Comparison of ENCODE assay signal across 24 cellular contexts in genomic region chr6:151147118-151147832, GRCh38.
"Had no signal": no experiment of that assay in that cellular context is flagged by ENCODE, and none has a peak within 500 bp of the region (broad histone marks: within the 10 kb centered on the region; RNA-seq: fewer than 3 reads in every experiment).

No MANE protein-coding gene starts in this region.

- H3K4me3 Mint-ChIP-seq: activated CD8-positive, alpha-beta T cell treated with anti-CD3 and anti-CD28 coated beads, Interleukin-2, amount 10 ng/mL, durations not matched to agents 7 days and 5 days; activated T-helper 1 cell treated with anti-CD3 and anti-CD28 coated beads, Interleukin-12 subunit alpha, Interleukin-12 subunit beta, Interleukin-2, Interleukin-4 antibody, amounts not matched to agents 30 ng/mL and 10 ng/mL and 1 ng/mL, durations not matched to agents 14 hours and 24 hours and 36 hours; effector memory CD8-positive, alpha-beta T cell; natural killer cell treated with Interleukin-12 subunit alpha and Interleukin-12 subunit beta and Interleukin-15 and Interleukin-18, amount 100 ng/mL, for 72 hours; stimulated activated memory B cell treated with anti-CD40 and anti-IgM and Interleukin-4, amounts not matched to agents 10 μg/mL and 1 μg/mL and 100 μg/mL, for 72 hours had no signal

- H3K36me3 ChIP-seq: brain microvascular endothelial cell, esophagus muscularis mucosa, gastroesophageal sphincter, sigmoid colon, upper lobe of right lung had no signal

- H3K27me3 ChIP-seq: brain microvascular endothelial cell, esophagus muscularis mucosa, gastroesophageal sphincter, sigmoid colon, upper lobe of right lung had no signal

- H3K36me3 Mint-ChIP-seq: natural killer cell treated with Interleukin-12 subunit alpha and Interleukin-12 subunit beta and Interleukin-15 and Interleukin-18, amount 100 ng/mL, for 72 hours; stimulated activated memory B cell treated with anti-CD40 and anti-IgM and Interleukin-4, amounts not matched to agents 10 μg/mL and 1 μg/mL and 100 μg/mL, for 72 hours had no signal

- ATAC-seq: activated CD8-positive, alpha-beta T cell treated with anti-CD3 and anti-CD28 coated beads, Interleukin-2, amount 10 ng/mL, durations not matched to agents 7 days and 5 days; effector memory CD8-positive, alpha-beta T cell; gastroesophageal sphincter; left lobe of liver; stimulated activated memory B cell treated with anti-CD40 and anti-IgM and Interleukin-4, amounts not matched to agents 10 μg/mL and 1 μg/mL and 100 μg/mL, for 72 hours; upper lobe of right lung had no signal

- H3K9me3 Mint-ChIP-seq: activated T-helper 1 cell treated with anti-CD3 and anti-CD28 coated beads, Interleukin-12 subunit alpha, Interleukin-12 subunit beta, Interleukin-2, Interleukin-4 antibody, amounts not matched to agents 30 ng/mL and 10 ng/mL and 1 ng/mL, durations not matched to agents 14 hours and 24 hours and 36 hours; effector memory CD8-positive, alpha-beta T cell; natural killer cell treated with Interleukin-12 subunit alpha and Interleukin-12 subunit beta and Interleukin-15 and Interleukin-18, amount 100 ng/mL, for 72 hours had no signal

- H3K4me1 Mint-ChIP-seq: stimulated activated memory B cell treated with anti-CD40 and anti-IgM and Interleukin-4, amounts not matched to agents 10 μg/mL and 1 μg/mL and 100 μg/mL, for 72 hours had no signal

- H3K9me3 ChIP-seq: esophagus muscularis mucosa, gastroesophageal sphincter, sigmoid colon, upper lobe of right lung had no signal

- H3K27ac Mint-ChIP-seq: activated CD8-positive, alpha-beta T cell treated with anti-CD3 and anti-CD28 coated beads, Interleukin-2, amount 10 ng/mL, durations not matched to agents 7 days and 5 days; activated T-helper 1 cell treated with anti-CD3 and anti-CD28 coated beads, Interleukin-12 subunit alpha, Interleukin-12 subunit beta, Interleukin-2, Interleukin-4 antibody, amounts not matched to agents 30 ng/mL and 10 ng/mL and 1 ng/mL, durations not matched to agents 14 hours and 24 hours and 36 hours; effector memory CD8-positive, alpha-beta T cell; natural killer cell treated with Interleukin-12 subunit alpha and Interleukin-12 subunit beta and Interleukin-15 and Interleukin-18, amount 100 ng/mL, for 72 hours; stimulated activated memory B cell treated with anti-CD40 and anti-IgM and Interleukin-4, amounts not matched to agents 10 μg/mL and 1 μg/mL and 100 μg/mL, for 72 hours had no signal

- H3K4me3 ChIP-seq: dorsolateral prefrontal cortex, esophagus muscularis mucosa, gastroesophageal sphincter, sigmoid colon, smooth muscle cell, upper lobe of right lung had no signal

- H3K27ac ChIP-seq: brain microvascular endothelial cell, dorsolateral prefrontal cortex, esophagus muscularis mucosa, gastroesophageal sphincter, sigmoid colon, upper lobe of right lung had no signal

- DNase-seq: activated CD4-positive, alpha-beta T cell treated with anti-CD3 and anti-CD28 coated beads for 1 hour; activated CD4-positive, alpha-beta T cell treated with anti-CD3 and anti-CD28 coated beads, Interleukin-2, amount 50 U/mL, for 1 hour; activated CD8-positive, alpha-beta T cell treated with anti-CD3 and anti-CD28 coated beads, Interleukin-2, amount 10 ng/mL, durations not matched to agents 7 days and 5 days; activated gamma-delta T cell; activated naive CD4-positive, alpha-beta T cell treated with anti-CD3 and anti-CD28 coated beads, Interleukin-2, amount 50 U/mL, for 16 hours; aorta; brain microvascular endothelial cell; central memory CD4-positive, alpha-beta T cell; effector memory CD8-positive, alpha-beta T cell; kidney; midbrain; occipital lobe; sigmoid colon; stimulated activated CD4-positive, alpha-beta T cell treated with anti-CD3 and anti-CD28 coated beads, Interleukin-15, amount 100 ng/mL, for 24 hours; T-helper 1 cell; upper lobe of right lung had no signal
